In genomic region chr20:46090095-46090388, GRCh38 we compare ENCODE assay signal across 8 cellular contexts. TPM values are rescaled to one million over a fixed set of nuclear protein-coding genes. Genes with fewer than 3 reads are reported as not detected.
DNase-seq lines count a peak whose midpoint lies in the region; TF ChIP-seq lines count a peak whose summit lies in the region.

No MANE protein-coding gene starts in this region.

- POLR2A ChIA-PET in Caco-2 (lab: Charles Lee), result no interaction called here

- H3K9me3 ChIP-seq in Caco-2 (no peaks in the 10 kb centered on the region), OCI-LY3 (ENCODE audit: insufficient read depth, low read length) (no peaks in the 10 kb centered on the region)

- H4K20me1 ChIP-seq in OCI-LY3 (ENCODE audit: insufficient read depth, low read length), result peaks cover 42% of the 10 kb centered on the region

- peak overlapping the region; percentile 94 for H3K4me3 ChIP-seq in Caco-2 (ENCODE audit: low read depth, low read length)
- peak overlapping the region; percentile 79 for H3K4me3 ChIP-seq in OCI-LY3 (ENCODE audit: low read length)

- H3K27me3 ChIP-seq in Caco-2 (replicated peaks; ENCODE audit: control insufficient read depth, insufficient read depth, low read length) (no peaks in the 10 kb centered on the region), OCI-LY3 (ENCODE audit: low read depth, low read length) (no peaks in the 10 kb centered on the region)

- TF ChIP-seq CTCF in Caco-2 (IDR thresholded peaks at IDR 0.05; ENCODE audit: insufficient read depth in 1 of 2, low read depth in 1 of 2, low read length in 1 of 2, severe bottlenecking in 1 of 2, unreplicated experiment in 1 of 2) (no peak), OCI-LY3 (IDR thresholded peaks at IDR 0.05; ENCODE audit: low read depth, low read length) (no peak), endothelial cell (IDR thresholded peaks at IDR 0.05; ENCODE audit: unreplicated experiment) (no peak), osteocyte (IDR thresholded peaks at IDR 0.05) (no peak)

- H3K79me2 ChIP-seq in OCI-LY3 (ENCODE audit: low read length), result peaks cover 44% of the 10 kb centered on the region

- H3K4me2 ChIP-seq in OCI-LY3 (ENCODE audit: low read length), result peak overlapping the region; percentile 69

- H3K36me3 ChIP-seq in Caco-2 (ENCODE audit: control insufficient read depth, insufficient read depth, low read length) (no peaks in the 10 kb centered on the region), OCI-LY3 (replicated peaks; ENCODE audit: low read depth, low read length) (no peaks in the 10 kb centered on the region)

- CTCF ChIA-PET in Caco-2 (lab: Charles Lee), result no interaction called here

- no peak overlapping the region for H3K27ac ChIP-seq in OCI-LY3 (ENCODE audit: low read length)

- H2AFZ ChIP-seq in OCI-LY3 (ENCODE audit: low read depth, low read length), result 0 out of 2 replicates have a peak overlapping the region, but pooled peaks have one; percentile 1

- no peak for DNase-seq in Caco-2
- no peak for DNase-seq in endothelial cell (ENCODE audit: low spot score)
- DNase-seq in osteocyte (ENCODE audit: extremely low spot score, unreplicated experiment), result no peak
- no peak for DNase-seq in glomerular visceral epithelial cell (ENCODE audit: extremely low spot score)
- DNase-seq in occipital lobe (lab: John Stamatoyannopoulos, UW), result no peak
- DNase-seq in NOMO-1 treated with dmso at 0.1 percent for 144 hours (lab: John Stamatoyannopoulos, UW; ENCODE audit: unreplicated experiment), result no peak
- no peak for DNase-seq in NCI-H1417 treated with DMSO at 0.1 percent for 48 hours (lab: John Stamatoyannopoulos, UW)

- peak overlapping the region; percentile 78 for H3K9ac ChIP-seq in OCI-LY3 (ENCODE audit: low read length)

- BruUV-seq in Caco-2 (replicated peaks; lab: Mats Ljungman, UMichigan), result no TSS peak

- H3K4me1 ChIP-seq in Caco-2 (peaks cover 25% of the 10 kb centered on the region), OCI-LY3 (ENCODE audit: low read length) (peaks cover 35% of the 10 kb centered on the region)

- H3K9me3 Mint-ChIP-seq in Caco-2 (ENCODE audit: unreplicated experiment) (no peaks in the 10 kb centered on the region), endothelial cell (ENCODE audit: unreplicated experiment) (no peaks in the 10 kb centered on the region), osteocyte (ENCODE audit: unreplicated experiment) (no peaks in the 10 kb centered on the region)

- H3K36me3 Mint-ChIP-seq in Caco-2 (ENCODE audit: insufficient read depth, unreplicated experiment) (peaks cover 18% of the 10 kb centered on the region), endothelial cell (ENCODE audit: low read depth, unreplicated experiment) (peaks cover 3% of the 10 kb centered on the region), osteocyte (ENCODE audit: unreplicated experiment) (no peaks in the 10 kb centered on the region)

- H3K4me3 Mint-ChIP-seq in Caco-2 (ENCODE audit: unreplicated experiment) (peak overlapping the region; percentile 83), endothelial cell (ENCODE audit: unreplicated experiment) (peak overlapping the region; percentile 92), osteocyte (ENCODE audit: unreplicated experiment) (peak overlapping the region; percentile 88)

- intact Hi-C loops in Caco-2 (cut with micrococcal nuclease; ENCODE audit: unreplicated experiment), result no loop called here

- H3K27me3 Mint-ChIP-seq in Caco-2 (ENCODE audit: insufficient read depth, unreplicated experiment) (peaks cover 3% of the 10 kb centered on the region), endothelial cell (ENCODE audit: unreplicated experiment) (peaks cover 1% of the 10 kb centered on the region), osteocyte (ENCODE audit: unreplicated experiment) (peaks cover 11% of the 10 kb centered on the region)

- H3K4me1 Mint-ChIP-seq in Caco-2 (ENCODE audit: low read depth, unreplicated experiment), result peaks cover 33% of the 10 kb centered on the region
- H3K4me1 Mint-ChIP-seq in endothelial cell (ENCODE audit: unreplicated experiment), result peaks cover 20% of the 10 kb centered on the region
- peaks cover 44% of the 10 kb centered on the region for H3K4me1 Mint-ChIP-seq in osteocyte (ENCODE audit: unreplicated experiment)

- H3K27ac Mint-ChIP-seq in Caco-2 (ENCODE audit: unreplicated experiment), result peak overlapping the region; percentile 87
- H3K27ac Mint-ChIP-seq in endothelial cell (ENCODE audit: unreplicated experiment), result peak overlapping the region; percentile 93
- H3K27ac Mint-ChIP-seq in osteocyte (ENCODE audit: unreplicated experiment), result peak overlapping the region; percentile 86

RNA-seq across cellular contexts. Expression of gene NCOA5, which starts 0.3 kb away (rescaled TPM):
- total RNA-seq in Caco-2 (2022), result 52.5 and 53.3 TPM in 2 replicates
- 34.9 TPM for total RNA-seq in endothelial cell (ENCODE audit: unreplicated experiment)
- 29.8 and 39.0 TPM in 2 replicates for total RNA-seq in osteocyte
- 20.4 TPM for total RNA-seq in occipital lobe

RNA-seq across cellular contexts. Expression of gene CD40, which starts 28.1 kb away (rescaled TPM):
- not detected in 2 replicates for total RNA-seq in Caco-2 (2022)
- 69.4 TPM for total RNA-seq in endothelial cell (ENCODE audit: unreplicated experiment)
- total RNA-seq in osteocyte, result 1.6 and 2.2 TPM in 2 replicates
- 0.62 TPM for total RNA-seq in occipital lobe

Comparison
In these comparisons a context has a peak if more than half of its experiments do, and no peak if none do; other contexts are left out.
1. RNA of gene CD40, which starts 28.1 kb away (total RNA-seq): 69.4 TPM in endothelial cell (single experiment); 1.6 to 2.2 TPM in osteocyte, 0.62 TPM in occipital lobe (single experiment) and not detected in Caco-2; every median in the first group is over 10 times any median in the second.
2. Peak in every context shown above with its lines, with median percentiles within 50 percentile points of each other: H3K27ac Mint-ChIP-seq and H3K4me3 Mint-ChIP-seq.